In genomic region chr5:140106101-140106500, GRCh38 we compare ENCODE assay signal across 10 cellular contexts. TPM values are rescaled to one million over a fixed set of nuclear protein-coding genes. Genes with fewer than 3 reads are reported as not detected.
DNase-seq lines count a peak whose midpoint lies in the region; ATAC-seq and TF ChIP-seq lines count a peak whose summit lies in the region.
"Had no signal": no experiment of that assay in that cellular context is flagged by ENCODE, and none has a peak within 500 bp of the region (broad histone marks: within the 10 kb centered on the region; RNA-seq: fewer than 3 reads in every experiment).

No MANE protein-coding gene starts in this region.

- TF ChIP-seq CTCF in neural cell (IDR thresholded peaks at IDR 0.05; ENCODE audit: poor library complexity, severe bottlenecking) (peak; percentile 34), colonic mucosa (IDR thresholded peaks at IDR 0.05) (no peak)

- H3K4me2 ChIP-seq in neural cell (ENCODE audit: low read length) = no peak overlapping the region

- H3K9me3 Mint-ChIP-seq in CD4-positive, alpha-beta memory T cell = no peaks in the 10 kb centered on the region

- no peak overlapping the region for H2AFZ ChIP-seq in neural cell (ENCODE audit: low read depth, low read length)

- POLR2A ChIA-PET in CD4-positive, alpha-beta memory T cell (lab: Charles Lee; ENCODE audit: partially characterized antibody) = interaction anchor here (0.6 to 4.4 kb wide), 4 partner anchors 10 to 541 kb away, joined by 3 to 33 read pairs (median 12); partner anchors contain the start of genes CYSTM1, IK, NDUFA2 and PURA

- H3F3A ChIP-seq in neural cell (ENCODE audit: insufficient read depth, low read length, poor library complexity, severe bottlenecking) = no peaks in the 10 kb centered on the region

- CTCF ChIA-PET in CD4-positive, alpha-beta memory T cell (lab: Charles Lee; ENCODE audit: partially characterized antibody) = interaction anchor here (0.6 to 10.2 kb wide), 6 partner anchors 9 to 52 kb away, joined by 3 to 72 read pairs (median 6); partner anchors contain the start of gene PURA

- peak overlapping the region; percentile 94 for H3K27ac ChIP-seq in CD4-positive, alpha-beta memory T cell (ENCODE audit: low read depth, low read length)
- H3K27ac ChIP-seq in neural cell (ENCODE audit: low read length) (no peak overlapping the region), colonic mucosa (no peak overlapping the region)

- TF ChIP-seq RAD21 in Ishikawa (IDR thresholded peaks at IDR 0.05; ENCODE audit: low read depth) (no peak), neural cell (conservative IDR thresholded peaks at IDR 0.05) (no peak)

- peaks cover 3 to 15% of the 10 kb centered on the region in 2 donors for H3K36me3 Mint-ChIP-seq in CD4-positive, alpha-beta memory T cell

- DNase-seq in CD4-positive, alpha-beta memory T cell = no peak
- DNase-seq in amniotic epithelial cell (ENCODE audit: low read depth) (peak; percentile 3), left colon (no peak), T1000 (lab: John Stamatoyannopoulos, UW) (no peak), NCI-H1694 treated with DMSO at 0.1 percent for 48 hours (lab: John Stamatoyannopoulos, UW) (no peak), colonic mucosa (no peak)
- DNase-seq: NCI-H226 had no signal

- intact Hi-C loops in CD4-positive, alpha-beta memory T cell (cut with micrococcal nuclease) = loop anchor here (5.0 to 10.0 kb wide), 5 partner anchors 34 to 1529 kb away; partner anchors contain the start of genes HSPA9, MATR3, TAF7 and ZMAT2
- intact Hi-C loops in left colon (cut with DNase I, micrococcal nuclease) (no loop called here), colonic mucosa (cut with DNase I) (loop anchor here (5.0 kb wide), 1 partner anchor 34 kb away; no protein-coding TSS in a partner anchor)

- peak overlapping the region in 4 of 8 donors; percentile 58 to 100 (median 84) for H3K4me3 Mint-ChIP-seq in CD4-positive, alpha-beta memory T cell

- no peak overlapping the region for H3K4me3 ChIP-seq in CD4-positive, alpha-beta memory T cell (ENCODE audit: low read length in 2 of 2)
- H3K4me3 ChIP-seq in neural cell (ENCODE audit: low read length) (no peak overlapping the region), colonic mucosa (no peak overlapping the region)
- H3K4me3 ChIP-seq: hepatocyte had no signal

- H3K27ac Mint-ChIP-seq in CD4-positive, alpha-beta memory T cell = peak overlapping the region in 6 of 7 donors; percentile 97 to 100 (median 99)

- H3K79me2 ChIP-seq in neural cell (replicated peaks; ENCODE audit: insufficient read depth, low read length) = no peaks in the 10 kb centered on the region

- H4K20me1 ChIP-seq in neural cell (ENCODE audit: insufficient read depth) = peaks cover 3% of the 10 kb centered on the region

- peaks cover 36% of the 10 kb centered on the region for H3K4me1 ChIP-seq in CD4-positive, alpha-beta memory T cell (ENCODE audit: insufficient read depth, low read length)
- no peaks in the 10 kb centered on the region for H3K4me1 ChIP-seq in colonic mucosa

- H3K4me1 Mint-ChIP-seq in CD4-positive, alpha-beta memory T cell = peaks cover 15 to 41% (median 28%) of the 10 kb centered on the region in 4 donors

- no peaks in the 10 kb centered on the region for H3K27me3 ChIP-seq in CD4-positive, alpha-beta memory T cell (ENCODE audit: insufficient read depth, low read length)
- H3K27me3 ChIP-seq in neural cell (ENCODE audit: insufficient read depth, low read depth, low read length) (peaks cover 90% of the 10 kb centered on the region), colonic mucosa (no peaks in the 10 kb centered on the region)

- H3K9ac ChIP-seq in neural cell (ENCODE audit: low read length) = no peak overlapping the region
- H3K9ac ChIP-seq in colonic mucosa (ENCODE audit: low read depth in 2 of 2, low read length in 2 of 2) = no peak overlapping the region

- no peak for ATAC-seq in left colon

- H3K9me2 ChIP-seq in neural cell (ENCODE audit: insufficient read depth, low read length) = no peaks in the 10 kb centered on the region

- H3K9me3 ChIP-seq in CD4-positive, alpha-beta memory T cell (ENCODE audit: control insufficient read depth in 1 of 2, low read length in 2 of 2) = no peaks in the 10 kb centered on the region
- H3K9me3 ChIP-seq in neural cell (ENCODE audit: low read length) = no peaks in the 10 kb centered on the region
- H3K9me3 ChIP-seq in colonic mucosa = no peaks in the 10 kb centered on the region

- H3K27me3 Mint-ChIP-seq in CD4-positive, alpha-beta memory T cell = peaks cover 0 to under 1% of the 10 kb centered on the region in 2 donors

- H3K36me3 ChIP-seq in CD4-positive, alpha-beta memory T cell (ENCODE audit: insufficient read depth, low read length) = no peaks in the 10 kb centered on the region
- no peaks in the 10 kb centered on the region for H3K36me3 ChIP-seq in neural cell (ENCODE audit: insufficient read depth, low read length)
- no peaks in the 10 kb centered on the region for H3K36me3 ChIP-seq in colonic mucosa

- TF ChIP-seq EP300 in Ishikawa (IDR thresholded peaks at IDR 0.05; ENCODE audit: borderline replicate concordance) = no peak
- TF ChIP-seq EP300 in neural cell (conservative IDR thresholded peaks at IDR 0.05; ENCODE audit: poor library complexity, severe bottlenecking) = no peak

TF ChIP-seq in Ishikawa, 13 proteins besides CTCF, POLR2A, EP300 and RAD21:
- no peak for TF ChIP-seq REST (IDR thresholded peaks at IDR 0.05; ENCODE audit: low read depth)
- TF ChIP-seq CEBPB (IDR thresholded peaks at IDR 0.05) = peak; percentile 90

TF ChIP-seq in neural cell, 6 proteins besides CTCF, POLR2A, EP300 and RAD21:
- no peak for TF ChIP-seq EZH2 (IDR thresholded peaks at IDR 0.05; ENCODE audit: borderline replicate concordance, insufficient read depth, low read length, poor library complexity, severe bottlenecking)
TF ChIP-seq in neural cell: peak in this region for 0.

RNA-seq across cellular contexts. Expression of gene PURA, which starts 7.8 kb away (rescaled TPM):
- total RNA-seq in CD4-positive, alpha-beta memory T cell = 10 to 100 TPM; 31.2 to 36.2 TPM
- 1 to 10 TPM; 2.5 to 4.7 TPM for polyA plus RNA-seq in CD4-positive, alpha-beta memory T cell
- polyA plus RNA-seq in neural cell = 2.2 and 2.3 TPM in 2 replicates
- 6.3 and 8.3 TPM in 2 replicates for polyA minus RNA-seq in neural cell
- 10 to 100 TPM; 19.5 to 20.0 TPM for total RNA-seq in left colon
- total RNA-seq in colonic mucosa = 10 to 100 TPM; 20.5 to 21.6 TPM

RNA-seq across cellular contexts. Expression of gene IGIP, which starts 19.6 kb away (rescaled TPM):
- total RNA-seq in CD4-positive, alpha-beta memory T cell = 10 to 100 TPM; 13.7 to 14.9 TPM
- under 1 TPM; 0.27 to 0.78 TPM for polyA plus RNA-seq in CD4-positive, alpha-beta memory T cell
- 2.9 and 4.4 TPM in 2 replicates for polyA plus RNA-seq in neural cell
- polyA minus RNA-seq in neural cell = 4.4 and 5.0 TPM in 2 replicates
- 1 to 10 TPM; 8.6 to 9.3 TPM for total RNA-seq in left colon
- total RNA-seq in colonic mucosa = 1 to 10 TPM; 7.8 to 9.5 TPM

Comparison
In these comparisons a context has a peak if more than half of its experiments do, and no peak if none do; other contexts are left out.
1. intact Hi-C loops: an anchor here in CD4-positive, alpha-beta memory T cell (5.0 to 10.0 kb wide) and colonic mucosa (5.0 kb wide); none called in left colon.